15 cellular contexts compared by ENCODE assay signal in genomic region chr13:66405908-66406802, GRCh38.
A peak's percentile ranks its signal among the peaks of the same experiment; 100 is the strongest.
DNase-seq lines count a peak whose midpoint lies in the region; ATAC-seq and TF ChIP-seq lines count a peak whose summit lies in the region.
"Had no signal": no experiment of that assay in that cellular context is flagged by ENCODE, and none has a peak within 500 bp of the region (broad histone marks: within the 10 kb centered on the region; RNA-seq: fewer than 3 reads in every experiment).

No MANE protein-coding gene starts in this region.

- H3K79me2 ChIP-seq in MM.1S (ENCODE audit: low read length): no peaks in the 10 kb centered on the region

- POLR2A ChIA-PET in naive thymus-derived CD4-positive, alpha-beta T cell (lab: Charles Lee): no interaction called here

- H3K36me3 ChIP-seq in neuron (ENCODE audit: insufficient read depth, low read length): no peaks in the 10 kb centered on the region
- no peaks in the 10 kb centered on the region for H3K36me3 ChIP-seq in MM.1S (replicated peaks; ENCODE audit: insufficient read depth, low read length)
- H3K36me3 ChIP-seq in naive thymus-derived CD4-positive, alpha-beta T cell (ENCODE audit: control insufficient read depth in 2 of 3, insufficient read depth in 3 of 3, low read length in 3 of 3): no peaks in the 10 kb centered on the region
- H3K36me3 ChIP-seq: pancreas had no signal

- no peak for ATAC-seq in naive thymus-derived CD4-positive, alpha-beta T cell
- ATAC-seq: activated naive CD8-positive, alpha-beta T cell treated with anti-CD3 and anti-CD28 coated beads, Interleukin-2, amount 50 U/mL, for 24 hours; left colon; pancreas had no signal

- H3K4me2 ChIP-seq in MM.1S (ENCODE audit: low read depth, low read length): no peak overlapping the region

- CTCF ChIA-PET in naive thymus-derived CD4-positive, alpha-beta T cell (lab: Charles Lee): no interaction called here

- H3K9ac ChIP-seq in MM.1S (ENCODE audit: low read length): no peak overlapping the region

- no peaks in the 10 kb centered on the region for H3K9me2 ChIP-seq in MM.1S (replicated peaks; ENCODE audit: insufficient read depth, low read length)

- H3K4me1 ChIP-seq in neuron (ENCODE audit: insufficient read depth, low read length) (peaks cover 39% of the 10 kb centered on the region), MM.1S (ENCODE audit: low read length) (no peaks in the 10 kb centered on the region)
- no peaks in the 10 kb centered on the region for H3K4me1 ChIP-seq in naive thymus-derived CD4-positive, alpha-beta T cell (ENCODE audit: control insufficient read depth in 2 of 2, insufficient read depth in 2 of 2, low read length in 2 of 2)
- H3K4me1 ChIP-seq: pancreas, testis had no signal

- H3K4me3 ChIP-seq in neuron (ENCODE audit: low read length): no peak overlapping the region
- H3K4me3 ChIP-seq in MM.1S (ENCODE audit: low read length): no peak overlapping the region
- no peak overlapping the region for H3K4me3 ChIP-seq in naive thymus-derived CD4-positive, alpha-beta T cell (ENCODE audit: low read length)
- H3K4me3 ChIP-seq: pancreas, testis had no signal

- H3K27me3 Mint-ChIP-seq in naive thymus-derived CD4-positive, alpha-beta T cell: no peaks in the 10 kb centered on the region
- H3K27me3 Mint-ChIP-seq: activated naive CD8-positive, alpha-beta T cell treated with anti-CD3 and anti-CD28 coated beads, Interleukin-2, amount 50 U/mL, for 24 hours; CD4-positive, alpha-beta T cell had no signal

- H3K27ac ChIP-seq in cingulate gyrus (ENCODE audit: low read depth, low read length) (peak overlapping the region; percentile 26), MM.1S (ENCODE audit: low read length) (no peak overlapping the region)
- no peak overlapping the region for H3K27ac ChIP-seq in naive thymus-derived CD4-positive, alpha-beta T cell (ENCODE audit: low read depth, low read length)
- H3K27ac ChIP-seq: pancreas, testis had no signal

- H2AFZ ChIP-seq in neuron (ENCODE audit: low read depth, low read length) (peak overlapping the region; percentile 38), MM.1S (ENCODE audit: low read length) (no peak overlapping the region)

- peak; percentile 57 for DNase-seq in DMS 273 (lab: John Stamatoyannopoulos, UW; ENCODE audit: unreplicated experiment)
- DNase-seq in M059J (ENCODE audit: low read depth): peak; percentile 0
- no peak for DNase-seq in MM.1S
- no peak for DNase-seq in stimulated activated naive CD4-positive, alpha-beta T cell (lab: John Stamatoyannopoulos, UW)
- DNase-seq in naive thymus-derived CD4-positive, alpha-beta T cell: no peak
- no peak for DNase-seq in ecto neural progenitor cell (ENCODE audit: low spot score)
- DNase-seq: activated naive CD8-positive, alpha-beta T cell treated with anti-CD3 and anti-CD28 coated beads, Interleukin-2, amount 50 U/mL, for 24 hours; CD4-positive, alpha-beta T cell; left colon; NCI-H1048; pancreas; T-helper 2 cell; testis had no signal

- TF ChIP-seq CTCF in MM.1S (IDR thresholded peaks at IDR 0.05; ENCODE audit: low read length): no peak

- H3K27me3 ChIP-seq in neuron (ENCODE audit: insufficient read depth, low read length) (no peaks in the 10 kb centered on the region), MM.1S (replicated peaks; ENCODE audit: insufficient read depth, low read length) (no peaks in the 10 kb centered on the region)
- no peaks in the 10 kb centered on the region for H3K27me3 ChIP-seq in naive thymus-derived CD4-positive, alpha-beta T cell (ENCODE audit: control insufficient read depth in 2 of 2, insufficient read depth in 2 of 2, low read length in 2 of 2)
- H3K27me3 ChIP-seq: testis had no signal

- intact Hi-C loops in naive thymus-derived CD4-positive, alpha-beta T cell (cut with micrococcal nuclease): no loop called here

- no peak overlapping the region for H3K27ac Mint-ChIP-seq in naive thymus-derived CD4-positive, alpha-beta T cell
- H3K27ac Mint-ChIP-seq: activated naive CD8-positive, alpha-beta T cell treated with anti-CD3 and anti-CD28 coated beads, Interleukin-2, amount 50 U/mL, for 24 hours; CD4-positive, alpha-beta T cell had no signal

- peaks cover 0 to 4% (median 0%) of the 10 kb centered on the region in 11 donors for H3K9me3 Mint-ChIP-seq in naive thymus-derived CD4-positive, alpha-beta T cell
- H3K9me3 Mint-ChIP-seq: activated naive CD8-positive, alpha-beta T cell treated with anti-CD3 and anti-CD28 coated beads, Interleukin-2, amount 50 U/mL, for 24 hours had no signal

- no peaks in the 10 kb centered on the region for H3K4me1 Mint-ChIP-seq in naive thymus-derived CD4-positive, alpha-beta T cell
- H3K4me1 Mint-ChIP-seq: activated naive CD8-positive, alpha-beta T cell treated with anti-CD3 and anti-CD28 coated beads, Interleukin-2, amount 50 U/mL, for 24 hours had no signal

- H3K4me3 Mint-ChIP-seq in naive thymus-derived CD4-positive, alpha-beta T cell: no peak overlapping the region
- H3K4me3 Mint-ChIP-seq: activated naive CD8-positive, alpha-beta T cell treated with anti-CD3 and anti-CD28 coated beads, Interleukin-2, amount 50 U/mL, for 24 hours; CD4-positive, alpha-beta T cell had no signal

- no peaks in the 10 kb centered on the region for H3K36me3 Mint-ChIP-seq in naive thymus-derived CD4-positive, alpha-beta T cell

- H4K20me1 ChIP-seq in MM.1S (ENCODE audit: insufficient read depth, low read length): no peaks in the 10 kb centered on the region

- no peaks in the 10 kb centered on the region for H3F3A ChIP-seq in MM.1S (ENCODE audit: insufficient read depth, low read length)

- H3K9me3 ChIP-seq in neuron (ENCODE audit: low read length): no peaks in the 10 kb centered on the region
- no peaks in the 10 kb centered on the region for H3K9me3 ChIP-seq in MM.1S (replicated peaks; ENCODE audit: insufficient read depth, low read length)
- no peaks in the 10 kb centered on the region for H3K9me3 ChIP-seq in naive thymus-derived CD4-positive, alpha-beta T cell (ENCODE audit: control insufficient read depth in 2 of 3, low read length in 3 of 3)
- H3K9me3 ChIP-seq: pancreas, testis had no signal

Comparison
In these comparisons a context has a peak if more than half of its experiments do, and no peak if none do; other contexts are left out.
1. DNase-seq: peak in DMS 273 (single experiment) and M059J (single experiment); none in MM.1S (single experiment), stimulated activated naive CD4-positive, alpha-beta T cell (0 of 6), naive thymus-derived CD4-positive, alpha-beta T cell (0 of 9) and ecto neural progenitor cell (single experiment).